11 cellular contexts compared by ENCODE assay signal in the genomic region with DNA sequence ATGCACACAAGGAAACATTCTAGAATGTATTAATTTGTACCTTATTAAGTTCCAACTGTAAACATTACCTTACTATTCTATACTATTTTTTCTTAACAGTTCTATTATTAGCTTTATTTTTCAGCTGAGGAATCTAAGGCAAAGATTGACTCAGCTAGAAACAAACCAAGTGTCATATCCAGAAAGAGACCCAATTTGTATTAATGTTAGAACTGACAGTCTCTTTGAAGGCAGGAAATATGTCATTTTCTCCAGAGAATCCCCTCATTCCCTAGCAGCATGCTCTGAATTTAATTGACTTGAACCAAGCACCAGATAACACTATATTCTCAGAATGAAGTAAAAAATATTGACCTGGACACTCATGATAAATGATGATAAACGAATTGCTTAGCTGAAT.
"Had no signal": no experiment of that assay in that cellular context is flagged by ENCODE, and none has a peak within 500 bp of the region (broad histone marks: within the 10 kb centered on the region; RNA-seq: fewer than 3 reads in every experiment).

No MANE protein-coding gene starts in this region.

- H3K4me3 ChIP-seq: GM23248, GM23338, HAP-1 had no signal

- DNase-seq: GM23248, GOT3, H7, H9, HCEC 1CT, HFFc6 had no signal

- H3K9me3 ChIP-seq: HAP-1 had no signal

- FAIRE-seq: H1, H54 had no signal

- ATAC-seq: GM23338, HCT116 had no signal

- H3K4me1 ChIP-seq: HAP-1 had no signal

- H3K4me3 Mint-ChIP-seq: GM23338, H9, HFFc6 had no signal

- H2AFZ ChIP-seq: GM23248, GM23338 had no signal

- H3K27ac ChIP-seq: GM23248 had no signal

- H3K9ac ChIP-seq: GM23248 had no signal

- H3K9me3 Mint-ChIP-seq: H9 had no signal

- H3K27ac Mint-ChIP-seq: GM23338, H9, HFFc6 had no signal

- H3K4me1 Mint-ChIP-seq: GM23338, H9 had no signal

- H3K36me3 ChIP-seq: HAP-1 had no signal

- H3K4me2 ChIP-seq: GM23338 had no signal
